25 cellular contexts compared by ENCODE assay signal in genomic region chr1:26970810-26971209, GRCh38. TPM values are rescaled to one million over a fixed set of nuclear protein-coding genes. Genes with fewer than 3 reads are reported as not detected.
DNase-seq lines count a peak whose midpoint lies in the region; TF ChIP-seq lines count a peak whose summit lies in the region.
"Had no signal": no experiment of that assay in that cellular context is flagged by ENCODE, and none has a peak within 500 bp of the region (broad histone marks: within the 10 kb centered on the region; RNA-seq: fewer than 3 reads in every experiment).

No MANE protein-coding gene starts in this region.

- WGBS in esophagus, 2 donors = 43 to 44% methylated on average over 7 of the region's 7 CpGs
- no CpG with 5 or more reads among the region's 7 CpGs for WGBS in neuronal stem cell (ENCODE audit: extremely low coverage in 2 of 2, insufficient read length in 2 of 2, insufficient replicate concordance in 1 of 2), 2 donors

- no peak overlapping the region for H4K8ac ChIP-seq in neuronal stem cell (ENCODE audit: low read depth, low read length)

- CTCF ChIA-PET in Calu3 (lab: Charles Lee) = interaction anchor here (1.1 kb wide), 1 partner anchor 27 kb away, joined by 3 read pairs; no protein-coding TSS in a partner anchor

- intact Hi-C loops in Calu3 (cut with micrococcal nuclease; ENCODE audit: unreplicated experiment) = no loop called here

- no peak overlapping the region for H3K4ac ChIP-seq in neuronal stem cell (ENCODE audit: low read length)

- H3K18ac ChIP-seq in neuronal stem cell (ENCODE audit: low read length) = peak overlapping the region; percentile 20

- no peak overlapping the region for H4K91ac ChIP-seq in neuronal stem cell (ENCODE audit: low read depth, low read length, poor library complexity)

- no peak overlapping the region for H3K4me2 ChIP-seq in neuronal stem cell (ENCODE audit: insufficient read depth, low read length, poor library complexity, severe bottlenecking)

- no peak overlapping the region for H3K4me3 Mint-ChIP-seq in Calu3 (ENCODE audit: low read depth, unreplicated experiment)
- H3K4me3 Mint-ChIP-seq: activated B cell treated with CpG ODN at 0.5 μM for 24 hours; brain; CD8-positive, alpha-beta T cell; effector memory CD8-positive, alpha-beta T cell; T-helper 2 cell treated with Interferon-gamma antibody and Interleukin-4, amounts not matched to agents 5 μg/mL and 100 μg/mL, for 36 hours had no signal

- DNase-seq in Calu3 (peak; percentile 40), NCI-H1694 (lab: John Stamatoyannopoulos, UW) (peak; percentile 53), neuronal stem cell (ENCODE audit: low spot score) (no peak), germinal center (ENCODE audit: low spot score) (no peak), NCI-H510A treated with DMSO at 0.1 percent for 48 hours (lab: John Stamatoyannopoulos, UW) (no peak), KG1 (lab: John Stamatoyannopoulos, UW) (no peak)
- DNase-seq: activated B cell treated with CpG ODN at 0.5 μM for 24 hours; activated CD4-positive, alpha-beta T cell treated with anti-CD3 and anti-CD28 coated beads, Interleukin-2, amount 50 U/mL, for 4 hours; activated effector memory CD4-positive, alpha-beta T cell treated with anti-CD3 and anti-CD28 coated beads, Interleukin-2, amount 50 U/mL, for 16 hours; CD8-positive, alpha-beta T cell; effector memory CD8-positive, alpha-beta T cell; glutamatergic neuron; GOT3; left cardiac atrium; NCI-H1092 treated with DMSO at 0.1 percent for 48 hours; NCI-H2029 treated with DMSO at 0.1 percent for 48 hours; NCI-H510A had no signal

- H3K9ac ChIP-seq in neuronal stem cell (ENCODE audit: low read depth, low read length, poor library complexity) = no peak overlapping the region

- H3K36me3 ChIP-seq in esophagus (ENCODE audit: control insufficient read depth in 2 of 2, insufficient read depth in 2 of 2, low read length in 1 of 2) (no peaks in the 10 kb centered on the region), neuronal stem cell (replicated peaks in 1 of 2; ENCODE audit: control insufficient read depth in 2 of 2, insufficient read depth in 2 of 2, low read length in 2 of 2) (no peaks in the 10 kb centered on the region)

- H3K14ac ChIP-seq in neuronal stem cell (ENCODE audit: low read length) = no peak overlapping the region

- H3K4me1 Mint-ChIP-seq in Calu3 (ENCODE audit: low read depth, unreplicated experiment) = peaks cover 22% of the 10 kb centered on the region
- H3K4me1 Mint-ChIP-seq: activated B cell treated with CpG ODN at 0.5 μM for 24 hours, brain had no signal

- H3K27ac ChIP-seq in esophagus (ENCODE audit: low read depth in 2 of 2, low read length in 1 of 2) (peak overlapping the region; percentile 84), neuronal stem cell (replicated peaks; ENCODE audit: low read length) (no peak overlapping the region)

- no peak overlapping the region for H2BK15ac ChIP-seq in neuronal stem cell (ENCODE audit: low read length)

- no TSS peak for BruUV-seq in Calu3 (replicated peaks; lab: Mats Ljungman, UMichigan)

- no peak overlapping the region for H3K23ac ChIP-seq in neuronal stem cell (ENCODE audit: low read depth, low read length, poor library complexity)

- H3K9me3 ChIP-seq in esophagus (ENCODE audit: control insufficient read depth in 2 of 2, insufficient read depth in 1 of 2, low read depth in 1 of 2, low read length in 1 of 2) = no peaks in the 10 kb centered on the region
- no peaks in the 10 kb centered on the region for H3K9me3 ChIP-seq in neuronal stem cell (replicated peaks in 1 of 2; ENCODE audit: control insufficient read depth in 2 of 2, insufficient read depth in 1 of 2, low read depth in 1 of 2, low read length in 2 of 2)

- H3K4me3 ChIP-seq in esophagus (ENCODE audit: low read depth in 1 of 2, low read length in 2 of 2) (no peak overlapping the region), neuronal stem cell (ENCODE audit: low read length in 2 of 2) (no peak overlapping the region)

- no peak for TF ChIP-seq CTCF in Calu3 (IDR thresholded peaks at IDR 0.05; ENCODE audit: unreplicated experiment)

- H2BK120ac ChIP-seq in neuronal stem cell (ENCODE audit: low read depth, low read length) = no peak overlapping the region

- no peaks in the 10 kb centered on the region for H3K79me1 ChIP-seq in neuronal stem cell (ENCODE audit: low read depth, low read length)

- H3K27ac Mint-ChIP-seq in Calu3 (ENCODE audit: unreplicated experiment) = no peak overlapping the region
- H3K27ac Mint-ChIP-seq: activated B cell treated with CpG ODN at 0.5 μM for 24 hours; brain; CD8-positive, alpha-beta T cell; effector memory CD8-positive, alpha-beta T cell; T-helper 2 cell treated with Interferon-gamma antibody and Interleukin-4, amounts not matched to agents 5 μg/mL and 100 μg/mL, for 36 hours had no signal

- no peaks in the 10 kb centered on the region for H3K27me3 Mint-ChIP-seq in Calu3 (ENCODE audit: unreplicated experiment)

- H3K4me1 ChIP-seq in esophagus (ENCODE audit: control insufficient read depth in 2 of 2, insufficient read depth in 2 of 2, low read length in 1 of 2) (peaks cover 4 to 20% of the 10 kb centered on the region in 2 donors), neuronal stem cell (ENCODE audit: control insufficient read depth in 2 of 2, insufficient read depth in 1 of 2, low read depth in 1 of 2, low read length in 2 of 2) (peaks cover 0 to 5% of the 10 kb centered on the region in 2 donors)

- no peak overlapping the region for H2BK5ac ChIP-seq in neuronal stem cell (ENCODE audit: low read length)

- no peak overlapping the region for H2AFZ ChIP-seq in neuronal stem cell (ENCODE audit: low read length)

- H3K9me3 Mint-ChIP-seq in Calu3 (ENCODE audit: low read depth, unreplicated experiment) = no peaks in the 10 kb centered on the region
- H3K9me3 Mint-ChIP-seq: activated B cell treated with CpG ODN at 0.5 μM for 24 hours; CD8-positive, alpha-beta T cell; effector memory CD8-positive, alpha-beta T cell; T-helper 2 cell treated with Interferon-gamma antibody and Interleukin-4, amounts not matched to agents 5 μg/mL and 100 μg/mL, for 36 hours had no signal

- no peaks in the 10 kb centered on the region for H3K36me3 Mint-ChIP-seq in Calu3 (ENCODE audit: insufficient read depth, unreplicated experiment)
- H3K36me3 Mint-ChIP-seq: brain; CD8-positive, alpha-beta T cell had no signal

- H2BK12ac ChIP-seq in neuronal stem cell (ENCODE audit: low read length) = no peak overlapping the region

- H3K27me3 ChIP-seq in esophagus (ENCODE audit: control insufficient read depth in 1 of 2, insufficient read depth in 2 of 2, low read length in 2 of 2) (no peaks in the 10 kb centered on the region), neuronal stem cell (ENCODE audit: control insufficient read depth in 3 of 3, insufficient read depth in 3 of 3, low read depth in 1 of 3, low read length in 3 of 3) (peaks cover 0 to 30% (median 2%) of the 10 kb centered on the region in 3 experiments)

- H2AK5ac ChIP-seq in neuronal stem cell (ENCODE audit: low read depth, low read length) = peak overlapping the region; percentile 2

RNA-seq across cellular contexts. Expression of gene KDF1, which starts 10.5 kb away (rescaled TPM):
- 18.9 and 19.4 TPM in 2 replicates for total RNA-seq in Calu3 (2022)
- 10 to 100 TPM; 12.7 to 17.5 TPM for polyA plus RNA-seq in esophagus
- 0.04 TPM for polyA plus RNA-seq in neuronal stem cell (2013, experiment 1 of 2)
- 0.03 TPM for polyA plus RNA-seq in neuronal stem cell (2013, experiment 2 of 2)
- total RNA-seq: fibroblast of lung, mesenteric fat pad, temporal lobe had no signal
- polyA plus RNA-seq: fibroblast of lung, neural cell had no signal

RNA-seq across cellular contexts. Expression of gene TRNP1, which starts 22.7 kb away (rescaled TPM):
- total RNA-seq in Calu3 (2022) = 195 and 277 TPM in 2 replicates
- polyA plus RNA-seq in esophagus = 100 to 1,000 TPM in 1 of 2 donors, 10 to 100 TPM in 1; 84.9 to 158 TPM
- polyA plus RNA-seq in neuronal stem cell (2013, experiment 1 of 2) = 1.3 TPM
- 1.3 TPM for polyA plus RNA-seq in neuronal stem cell (2013, experiment 2 of 2)
- total RNA-seq: CD8-positive, alpha-beta T cell had no signal

RNA-seq across cellular contexts. Expression of gene TENT5B, which starts 41.8 kb away (rescaled TPM):
- 0.59 and 1.0 TPM in 2 replicates for total RNA-seq in Calu3 (2022)
- 10 to 100 TPM; 79.2 to 84.3 TPM for polyA plus RNA-seq in esophagus
- 6.3 TPM for polyA plus RNA-seq in neuronal stem cell (2013, experiment 1 of 2)
- polyA plus RNA-seq in neuronal stem cell (2013, experiment 2 of 2) = 6.2 TPM
- total RNA-seq: activated B cell treated with CpG ODN at 0.5 μM for 24 hours; CD8-positive, alpha-beta T cell had no signal
- polyA plus RNA-seq: neural cell had no signal

RNA-seq across cellular contexts. Expression of gene NUDC, which starts 49.3 kb away (rescaled TPM):
- total RNA-seq in Calu3 (2022) = 101 and 121 TPM in 2 replicates
- polyA plus RNA-seq in esophagus = 10 to 100 TPM; 25.5 to 42.1 TPM
- 59.8 TPM for polyA plus RNA-seq in neuronal stem cell (2013, experiment 1 of 2)
- polyA plus RNA-seq in neuronal stem cell (2013, experiment 2 of 2) = 57.4 TPM

RNA-seq across cellular contexts. Expression of gene NR0B2, which starts 57.0 kb away (rescaled TPM):
- total RNA-seq in Calu3 (2022) = 0.32 TPM in 1 of 2 replicates, not detected in the other
- not detected for polyA plus RNA-seq in esophagus
- polyA plus RNA-seq in neuronal stem cell (2013, experiment 1 of 2) = not detected
- 0.03 TPM for polyA plus RNA-seq in neuronal stem cell (2013, experiment 2 of 2)
- total RNA-seq: activated B cell treated with CpG ODN at 0.5 μM for 24 hours; CD8-positive, alpha-beta T cell; Daoy; fibroblast of lung; temporal lobe had no signal
- polyA plus RNA-seq: fibroblast of lung, neural cell had no signal

Comparison
In these comparisons a context has a peak if more than half of its experiments do, and no peak if none do; other contexts are left out.
1. DNase-seq: peak in Calu3 (single experiment) and NCI-H1694 (single experiment); none in neuronal stem cell (single experiment), germinal center (single experiment), NCI-H510A treated with DMSO at 0.1 percent for 48 hours (single experiment) and KG1 (single experiment).